1 cellular context compared by ENCODE assay signal in genomic region chr17:7440113-7440822, GRCh38.
TF ChIP-seq lines count a peak whose summit lies in the region.

No MANE protein-coding gene starts in this region.

TF ChIP-seq in HepG2, 621 proteins besides CTCF, POLR2A, EP300 and RAD21 (continues in another document):
- TF ChIP-seq ZNF512B (CRISPR knock-in tag; IDR thresholded peaks at IDR 0.05; ENCODE audit: borderline replicate concordance) (no peak), ZNF672 (CRISPR knock-in tag; IDR thresholded peaks at IDR 0.05) (no peak), CBFB (CRISPR knock-in tag; IDR thresholded peaks at IDR 0.05) (no peak), LCORL (IDR thresholded peaks at IDR 0.05) (no peak), LCORL (CRISPR knock-in tag; IDR thresholded peaks at IDR 0.05) (no peak; the same call in 1 of the 2 replicates), KLF11 (CRISPR knock-in tag; IDR thresholded peaks at IDR 0.05) (no peak), TGIF2 (CRISPR knock-in tag; IDR thresholded peaks at IDR 0.05) (no peak), ZBTB38 (CRISPR knock-in tag; IDR thresholded peaks at IDR 0.05) (peak; percentile 67; the same call in 1 of the 2 replicates), ZNF570 (CRISPR knock-in tag; IDR thresholded peaks at IDR 0.05; ENCODE audit: borderline replicate concordance) (no peak), ZNF274 (CRISPR knock-in tag; IDR thresholded peaks at IDR 0.05) (no peak; the same call in 1 of the 2 replicates), BHLHE40 (IDR thresholded peaks at IDR 0.05; ENCODE audit: low read length) (no peak), GATA4 (IDR thresholded peaks at IDR 0.05; ENCODE audit: borderline replicate concordance, low read depth) (no peak), ISL2 (CRISPR knock-in tag; IDR thresholded peaks at IDR 0.05) (no peak), ERF (CRISPR knock-in tag; IDR thresholded peaks at IDR 0.05) (no peak), ZNF451 (CRISPR knock-in tag; IDR thresholded peaks at IDR 0.05) (0 out of 2 replicates have a peak, but pooled peaks have one; percentile 58), ZNF770 (CRISPR knock-in tag; IDR thresholded peaks at IDR 0.05) (no peak), ZNF761 (CRISPR knock-in tag; conservative IDR thresholded peaks at IDR 0.05) (no peak), NFE2L2 (IDR thresholded peaks at IDR 0.05; ENCODE audit: low read length) (no peak), KLF12 (CRISPR knock-in tag; IDR thresholded peaks at IDR 0.05; ENCODE audit: borderline replicate concordance) (no peak), NCOR1 (IDR thresholded peaks at IDR 0.05; ENCODE audit: borderline replicate concordance, low read length) (no peak), ZBTB44 (CRISPR knock-in tag; IDR thresholded peaks at IDR 0.05) (no peak), BCL6 (CRISPR knock-in tag; IDR thresholded peaks at IDR 0.05) (no peak), FOXJ3 (CRISPR knock-in tag; IDR thresholded peaks at IDR 0.05; ENCODE audit: borderline replicate concordance) (no peak), TOE1 (CRISPR knock-in tag; IDR thresholded peaks at IDR 0.05) (no peak), ZFP41 (CRISPR knock-in tag; IDR thresholded peaks at IDR 0.05; ENCODE audit: borderline replicate concordance) (peak; percentile 35; the same call in 1 of the 2 replicates), SMAD1 (CRISPR knock-in tag; IDR thresholded peaks at IDR 0.05; ENCODE audit: borderline replicate concordance, low read depth) (no peak), NR2F2 (IDR thresholded peaks at IDR 0.05; ENCODE audit: borderline replicate concordance, low read depth) (no peak), FOXA1 (IDR thresholded peaks at IDR 0.05) (no peak), FOXA1 (CRISPR knock-in tag; IDR thresholded peaks at IDR 0.05) (no peak), NBN (conservative IDR thresholded peaks at IDR 0.05) (no peak), FOXC1 (CRISPR knock-in tag; IDR thresholded peaks at IDR 0.05; ENCODE audit: borderline replicate concordance) (no peak), ZNF644 (CRISPR knock-in tag; IDR thresholded peaks at IDR 0.05; ENCODE audit: low read depth) (no peak), RBFOX2 (IDR thresholded peaks at IDR 0.05; ENCODE audit: low read depth, low read length) (no peak; the same call in 1 of the 2 replicates), CREB3 (CRISPR knock-in tag; IDR thresholded peaks at IDR 0.05) (no peak), ZBTB26 (CRISPR knock-in tag; IDR thresholded peaks at IDR 0.05; ENCODE audit: borderline replicate concordance) (0 out of 2 replicates have a peak, but pooled peaks have one; percentile 19), CEBPG (CRISPR knock-in tag; IDR thresholded peaks at IDR 0.05) (0 out of 2 replicates have a peak, but pooled peaks have one; percentile 3), ZNF883 (CRISPR knock-in tag; IDR thresholded peaks at IDR 0.05; ENCODE audit: not compliant biosample characterization) (no peak), ZFP1 (CRISPR knock-in tag; IDR thresholded peaks at IDR 0.05) (no peak), CEBPB (IDR thresholded peaks at IDR 0.05; ENCODE audit: borderline replicate concordance, low read depth, low read length) (no peak), KDM5A (IDR thresholded peaks at IDR 0.05; ENCODE audit: borderline replicate concordance, low read length) (no peak), FOXA3 (CRISPR knock-in tag; IDR thresholded peaks at IDR 0.05) (no peak), ZSCAN25 (CRISPR knock-in tag; IDR thresholded peaks at IDR 0.05) (no peak), IKZF4 (CRISPR knock-in tag; IDR thresholded peaks at IDR 0.05; ENCODE audit: borderline replicate concordance, low read depth, not compliant biosample characterization) (no peak), CEBPZ (IDR thresholded peaks at IDR 0.05; ENCODE audit: low read length) (no peak), BATF2 (CRISPR knock-in tag; IDR thresholded peaks at IDR 0.05) (no peak), LBX2 (CRISPR knock-in tag; IDR thresholded peaks at IDR 0.05; ENCODE audit: borderline replicate concordance) (peak; percentile 25; the same call in 1 of the 2 replicates), CCAR2 (optimal IDR thresholded peaks at IDR 0.05; ENCODE audit: low read depth, low read length) (no peak), WIZ (CRISPR knock-in tag; IDR thresholded peaks at IDR 0.05) (no peak), NRL (CRISPR knock-in tag; IDR thresholded peaks at IDR 0.05; ENCODE audit: borderline replicate concordance) (peak; percentile 79; the same call in 1 of the 2 replicates), CREBL2 (CRISPR knock-in tag; IDR thresholded peaks at IDR 0.05; ENCODE audit: borderline replicate concordance) (no peak)
